18 cellular contexts compared by ENCODE assay signal in genomic region chr1:42784547-42784945, GRCh38. TPM values are rescaled to one million over a fixed set of nuclear protein-coding genes. Genes with fewer than 3 reads are reported as not detected.
DNase-seq lines count a peak whose midpoint lies in the region; ATAC-seq, FAIRE-seq and TF ChIP-seq lines count a peak whose summit lies in the region.
"Had no signal": no experiment of that assay in that cellular context is flagged by ENCODE, and none has a peak within 500 bp of the region (broad histone marks: within the 10 kb centered on the region; RNA-seq: fewer than 3 reads in every experiment).

No MANE protein-coding gene starts in this region.

- no peak for DNase-seq in activated naive CD8-positive, alpha-beta T cell treated with anti-CD3 and anti-CD28 coated beads for 36 hours
- DNase-seq in K562 (ENCODE audit: extremely low read depth in 1 of 4, low spot score in 3 of 4) = no peak
- DNase-seq in mesenchymal stem cell = no peak
- no peak for DNase-seq in thoracic aorta (ENCODE audit: low spot score)
- no peak for DNase-seq in NK-92 treated with Interleukin-12 subunit alpha and Interleukin-12 subunit beta, amount 100 ng/mL, for 24 hours (lab: John Stamatoyannopoulos, UW)
- no peak for DNase-seq in GM10248 (ENCODE audit: extremely low spot score)
- DNase-seq: amniotic stem cell, GDM1, KBM-7, mammary epithelial cell, NCI-H1092 treated with DMSO at 0.1 percent for 48 hours, small intestine had no signal

- H3K4me3 ChIP-seq in K562 = no peak overlapping the region
- H3K4me3 ChIP-seq in mesenchymal stem cell (ENCODE audit: insufficient read depth in 1 of 2, low read depth in 1 of 2, low read length in 2 of 2) = no peak overlapping the region
- peak overlapping the region; percentile 67 for H3K4me3 ChIP-seq in thoracic aorta

- H3K4me2 ChIP-seq in K562 (ENCODE audit: insufficient read depth, low read length) (no peak overlapping the region), mesenchymal stem cell (ENCODE audit: low read length, poor library complexity, severe bottlenecking) (no peak overlapping the region)

- TF ChIP-seq CTCF in K562 (IDR thresholded peaks at IDR 0.05 in 2 of 3, conservative IDR thresholded peaks at IDR 0.05 in 1 of 3; ENCODE audit: insufficient read depth in 2 of 3, low read depth in 1 of 3, low read length in 3 of 3) = no peak
- no peak for TF ChIP-seq CTCF in thoracic aorta (IDR thresholded peaks at IDR 0.05)
- no peak for TF ChIP-seq CTCF in GM10248 (IDR thresholded peaks at IDR 0.05; ENCODE audit: control extremely low read depth, extremely low read depth, low read depth, missing control alignments)

- in situ Hi-C loops in K562 (cut with MboI) = loop anchor here (5.0 kb wide), 1 partner anchor 138 kb away; no protein-coding TSS in a partner anchor

- CTCF ChIA-PET in K562 (lab: Yijun Ruan, JAX; ENCODE audit: low intra/inter-chr PET ratio) = no interaction called here
- CTCF ChIA-PET in GM10248 (lab: Yijun Ruan, JAX) = interaction anchor here (0.9 to 12.6 kb wide), 7 partner anchors 10 to 288 kb away, joined by 3 to 178 read pairs (median 3); partner anchors contain the start of genes C1orf50 and P3H1

- H4K20me1 ChIP-seq in K562 (replicated peaks; ENCODE audit: control insufficient read depth, insufficient read depth, low read length) = no peaks in the 10 kb centered on the region

- H2BK15ac ChIP-seq in mesenchymal stem cell (ENCODE audit: low read depth, poor library complexity, severe bottlenecking) = no peak overlapping the region

- ATAC-seq in K562 (no peak), thoracic aorta (ENCODE audit: insufficient number of reproducible peaks, low FRiP score, low read depth) (no peak), HG03135 (IDR thresholded peaks at IDR 0.05; ENCODE audit: unreplicated experiment) (no peak)
- ATAC-seq: HCT116 had no signal

- no peaks in the 10 kb centered on the region for H3K79me2 ChIP-seq in K562 (ENCODE audit: control insufficient read depth, insufficient read depth, low read length)

- peaks cover 5% of the 10 kb centered on the region for H3K79me1 ChIP-seq in mesenchymal stem cell (replicated peaks; ENCODE audit: low read length, poor library complexity, severe bottlenecking)

- H3K4me3 Mint-ChIP-seq in activated naive CD8-positive, alpha-beta T cell = peak overlapping the region; percentile 32
- H3K4me3 Mint-ChIP-seq in activated naive CD8-positive, alpha-beta T cell treated with anti-CD3 and anti-CD28 coated beads for 36 hours = no peak overlapping the region

- WGBS in K562 (ENCODE audit: insufficient coverage, low coverage, missing lambda C conversion rate) = 87% methylated on average over 15 of the region's 18 CpGs
- 93% methylated on average over 14 of the region's 18 CpGs for WGBS in mesenchymal stem cell

- H3K18ac ChIP-seq in mesenchymal stem cell (ENCODE audit: low read depth in 1 of 2, low read length in 2 of 2) = no peak overlapping the region

- POLR2A ChIA-PET in K562 (lab: Yijun Ruan, JAX) (interaction anchor here (0.7 to 2.7 kb wide), 4 partner anchors 9 to 550 kb away, joined by 3 to 11 read pairs (median 4); partner anchors contain the start of genes C1orf50 and P3H1), GM10248 (lab: Yijun Ruan, JAX) (interaction anchor here (1.2 to 1.4 kb wide), 2 partner anchors 18 kb away, joined by 3 to 4 read pairs; partner anchors contain the start of genes C1orf50 and P3H1)

- H3K27me3 ChIP-seq in K562 (ENCODE audit: control insufficient read depth in 2 of 2, insufficient read depth in 2 of 2, low read length in 2 of 2) (no peaks in the 10 kb centered on the region), mesenchymal stem cell (ENCODE audit: control insufficient read depth in 1 of 2, insufficient read depth in 1 of 2, low read length in 2 of 2) (peaks cover 0 to 6% of the 10 kb centered on the region in 2 experiments), thoracic aorta (replicated peaks; ENCODE audit: insufficient read depth) (no peaks in the 10 kb centered on the region)

- TF ChIP-seq POLR2A in K562 (conservative IDR thresholded peaks at IDR 0.05) = no peak

- no peak overlapping the region for H2BK5ac ChIP-seq in mesenchymal stem cell (ENCODE audit: low read depth, low read length, poor library complexity, severe bottlenecking)

- H3K9me3 ChIP-seq in K562 (replicated peaks; ENCODE audit: control insufficient read depth, insufficient read depth, low read depth, low read length) (no peaks in the 10 kb centered on the region), mesenchymal stem cell (ENCODE audit: control insufficient read depth, low read length) (no peaks in the 10 kb centered on the region), thoracic aorta (no peaks in the 10 kb centered on the region)

- no peaks in the 10 kb centered on the region for H3K9me1 ChIP-seq in K562 (ENCODE audit: control insufficient read depth, insufficient read depth, low read length)

- no peak for TF ChIP-seq EP300 in K562 (IDR thresholded peaks at IDR 0.05; ENCODE audit: low read length)

- no peak overlapping the region for H3K14ac ChIP-seq in mesenchymal stem cell (ENCODE audit: low read length in 2 of 2)

- H2AFZ ChIP-seq in K562 (ENCODE audit: low read depth, low read length) = no peak overlapping the region
- H2AFZ ChIP-seq in mesenchymal stem cell (ENCODE audit: low read depth, low read length) = no peak overlapping the region

- H3K36me3 ChIP-seq in K562 (ENCODE audit: control insufficient read depth, insufficient read depth, low read length) (peaks cover 34% of the 10 kb centered on the region), mesenchymal stem cell (ENCODE audit: control insufficient read depth in 1 of 2, insufficient read depth in 2 of 2, low read depth in 1 of 2, low read length in 2 of 2) (peaks cover 26 to 30% of the 10 kb centered on the region in 2 experiments), thoracic aorta (peaks cover 4% of the 10 kb centered on the region)

- H2AK5ac ChIP-seq in mesenchymal stem cell (ENCODE audit: low read length, severe bottlenecking) = no peak overlapping the region

- BruUV-seq in K562 (replicated peaks; lab: Mats Ljungman, UMichigan) = no TSS peak

- H2BK120ac ChIP-seq in mesenchymal stem cell (ENCODE audit: low read depth, low read length) = no peak overlapping the region

- H3K27me3 Mint-ChIP-seq in activated naive CD8-positive, alpha-beta T cell = no peaks in the 10 kb centered on the region
- no peaks in the 10 kb centered on the region for H3K27me3 Mint-ChIP-seq in activated naive CD8-positive, alpha-beta T cell treated with anti-CD3 and anti-CD28 coated beads for 36 hours

- peak overlapping the region; percentile 15 for H4K91ac ChIP-seq in mesenchymal stem cell (ENCODE audit: low read length)

- FAIRE-seq in K562 (lab: Jason Lieb, UNC) = no peak
- FAIRE-seq: A204.1, small intestine had no signal

- no peak overlapping the region for H4K8ac ChIP-seq in mesenchymal stem cell (ENCODE audit: low read length)

- no peak for TF ChIP-seq RAD21 in K562 (CRISPR knock-in tag; conservative IDR thresholded peaks at IDR 0.05 in 1 of 2, IDR thresholded peaks at IDR 0.05 in 1 of 2)

- H2BK12ac ChIP-seq in mesenchymal stem cell (ENCODE audit: low read length in 2 of 2) = no peak overlapping the region

- no peak overlapping the region for H3K4ac ChIP-seq in mesenchymal stem cell (ENCODE audit: low read depth in 1 of 2, low read length in 2 of 2)

- H3K4me1 ChIP-seq in K562 (replicated peaks in 1 of 2; ENCODE audit: control insufficient read depth in 2 of 2, insufficient read depth in 2 of 2, low read length in 2 of 2) (peaks cover 0 to 15% of the 10 kb centered on the region in 2 experiments; a peak in 3 of 5 replicates), mesenchymal stem cell (ENCODE audit: control insufficient read depth, insufficient read depth, low read depth, low read length) (no peaks in the 10 kb centered on the region), thoracic aorta (ENCODE audit: control insufficient read depth in 1 of 2, low read depth in 2 of 2) (peaks cover 3 to 16% of the 10 kb centered on the region in 2 donors)

- H3K27ac Mint-ChIP-seq in activated naive CD8-positive, alpha-beta T cell = no peak overlapping the region
- no peak overlapping the region for H3K27ac Mint-ChIP-seq in activated naive CD8-positive, alpha-beta T cell treated with anti-CD3 and anti-CD28 coated beads for 36 hours
- H3K27ac Mint-ChIP-seq: activated T-helper 1 cell treated with anti-CD3 and anti-CD28 coated beads, Interleukin-12 subunit alpha, Interleukin-12 subunit beta, Interleukin-2, Interleukin-4 antibody, amounts not matched to agents 30 ng/mL and 10 ng/mL and 1 ng/mL, durations not matched to agents 14 hours and 24 hours and 36 hours; dendritic cell treated with granulocyte-macrophage colony-stimulating factor and Interleukin-4, amounts not matched to agents 40 ng/mL and 50 ng/mL, for 4 days had no signal

- H3K27ac ChIP-seq in K562 (ENCODE audit: extremely low read depth, low read depth, low read length) (no peak overlapping the region), mesenchymal stem cell (ENCODE audit: low read length, poor library complexity, severe bottlenecking) (no peak overlapping the region), thoracic aorta (no peak overlapping the region)

- intact Hi-C loops in K562 (cut with micrococcal nuclease) = no loop called here

- no peak overlapping the region for H3K9ac ChIP-seq in K562 (ENCODE audit: insufficient read depth in 1 of 2, low read depth in 2 of 2, low read length in 2 of 2)
- H3K9ac ChIP-seq in mesenchymal stem cell (ENCODE audit: low read length) = no peak overlapping the region

- H3K4me1 Mint-ChIP-seq in activated naive CD8-positive, alpha-beta T cell (ENCODE audit: low read depth) = peaks cover 16% of the 10 kb centered on the region
- peaks cover 17% of the 10 kb centered on the region for H3K4me1 Mint-ChIP-seq in activated naive CD8-positive, alpha-beta T cell treated with anti-CD3 and anti-CD28 coated beads for 36 hours

- no peak overlapping the region for H3K23ac ChIP-seq in mesenchymal stem cell (ENCODE audit: low read length in 2 of 2)

- H3K9me3 Mint-ChIP-seq in activated naive CD8-positive, alpha-beta T cell (ENCODE audit: low read depth) = no peaks in the 10 kb centered on the region
- no peaks in the 10 kb centered on the region for H3K9me3 Mint-ChIP-seq in activated naive CD8-positive, alpha-beta T cell treated with anti-CD3 and anti-CD28 coated beads for 36 hours
- H3K9me3 Mint-ChIP-seq: activated T-helper 1 cell treated with anti-CD3 and anti-CD28 coated beads, Interleukin-12 subunit alpha, Interleukin-12 subunit beta, Interleukin-2, Interleukin-4 antibody, amounts not matched to agents 30 ng/mL and 10 ng/mL and 1 ng/mL, durations not matched to agents 14 hours and 24 hours and 36 hours; dendritic cell treated with granulocyte-macrophage colony-stimulating factor and Interleukin-4, amounts not matched to agents 40 ng/mL and 50 ng/mL, for 4 days had no signal

- peaks cover 6% of the 10 kb centered on the region for H3K36me3 Mint-ChIP-seq in activated naive CD8-positive, alpha-beta T cell
- H3K36me3 Mint-ChIP-seq in activated naive CD8-positive, alpha-beta T cell treated with anti-CD3 and anti-CD28 coated beads for 36 hours = peaks cover 18% of the 10 kb centered on the region

RNA-seq across cellular contexts. Expression of gene TMEM269, which starts 0.2 kb away (rescaled TPM):
- total RNA-seq in activated naive CD8-positive, alpha-beta T cell treated with anti-CD3 and anti-CD28 coated beads for 36 hours = under 1 TPM; 0.06 to 0.32 TPM
- total RNA-seq in K562 (2011; cell fraction: chromatin; rRNA removed; ENCODE audit: low replicate concordance) = 0.53 and 2.8 TPM in 2 replicates
- 1.0 and 1.2 TPM in 2 replicates for total RNA-seq in K562 (2011; cell fraction: nucleolus; rRNA removed)
- total RNA-seq in K562 (2011; cell fraction: nucleoplasm; rRNA removed) = 1.4 and 1.8 TPM in 2 replicates
- 0.08 and 0.09 TPM in 2 replicates for total RNA-seq in K562 (2014; rRNA removed)
- total RNA-seq in K562 (2014; rRNA removed; fragmentation: Illumina TruSeq; extraction: Trizol) = 0.18 and 0.22 TPM in 2 replicates
- 0.04 and 0.22 TPM in 2 replicates for total RNA-seq in K562 (2015; rRNA removed; fragmentation: Illumina TruSeq; extraction: Trizol)
- total RNA-seq in K562 (2021) = 0.27 and 0.34 TPM in 2 replicates
- 0.49 and 0.58 TPM in 2 replicates for polyA plus RNA-seq in K562 (2011; rRNA removed)
- polyA plus RNA-seq in K562 (2011; cell fraction: cytosol; rRNA removed) = 0.07 and 0.19 TPM in 2 replicates
- 0.61 and 1.6 TPM in 2 replicates for polyA plus RNA-seq in K562 (2011; cell fraction: nucleus; rRNA removed)
- polyA plus RNA-seq in K562 (2012) = 0.14 and 0.35 TPM in 2 replicates
- 0.21 and 0.27 TPM in 2 replicates for polyA plus RNA-seq in K562 (2014; fragmentation: Illumina TruSeq; extraction: Trizol)
- under 1 TPM; 0.18 to 0.21 TPM for polyA plus RNA-seq in K562 (2014; fragmentation: Nextera tagmentation; extraction: Ambion mirVana)
- 0.09 TPM in 2 replicates for polyA plus RNA-seq in K562 (2014; rRNA removed)
- polyA minus RNA-seq in K562 (2011; rRNA and poly(A)+ RNA removed) = 0.25 and 0.75 TPM in 2 replicates
- polyA minus RNA-seq in K562 (2011; cell fraction: cytosol; rRNA and poly(A)+ RNA removed) = not detected in 2 replicates
- 0.54 and 0.78 TPM in 2 replicates for polyA minus RNA-seq in K562 (2011; cell fraction: nucleus; rRNA and poly(A)+ RNA removed)
- polyA plus RNA-seq in mesenchymal stem cell (2013, experiment 1 of 2) = 0.04 TPM
- polyA plus RNA-seq in mesenchymal stem cell (2013, experiment 2 of 2) = 0.07 TPM
- under 1 TPM; 0.27 to 0.35 TPM for total RNA-seq in thoracic aorta

RNA-seq across cellular contexts. Expression of gene C1orf50, which starts 17.5 kb away (rescaled TPM):
- 1 to 10 TPM; 6.9 to 7.2 TPM for total RNA-seq in activated naive CD8-positive, alpha-beta T cell treated with anti-CD3 and anti-CD28 coated beads for 36 hours
- 18.1 and 39.6 TPM in 2 replicates for total RNA-seq in K562 (2011; cell fraction: chromatin; rRNA removed; ENCODE audit: low replicate concordance)
- 13.2 and 14.9 TPM in 2 replicates for total RNA-seq in K562 (2011; cell fraction: nucleolus; rRNA removed)
- 26.0 and 38.0 TPM in 2 replicates for total RNA-seq in K562 (2011; cell fraction: nucleoplasm; rRNA removed)
- total RNA-seq in K562 (2014; rRNA removed) (3.5 and 5.7 TPM in 2 replicates), K562 (2014; rRNA removed; fragmentation: Illumina TruSeq; extraction: Trizol) (5.2 and 8.1 TPM in 2 replicates), K562 (2015; rRNA removed; fragmentation: Illumina TruSeq; extraction: Trizol) (5.3 and 5.9 TPM in 2 replicates), K562 (2021) (5.7 and 8.5 TPM in 2 replicates), thoracic aorta (1 to 10 TPM; 4.1 to 4.3 TPM)
- polyA plus RNA-seq in K562 (2011; rRNA removed) (12.5 and 13.9 TPM in 2 replicates), K562 (2014; fragmentation: Illumina TruSeq; extraction: Trizol) (5.4 and 7.1 TPM in 2 replicates), K562 (2014; fragmentation: Nextera tagmentation; extraction: Ambion mirVana) (1 to 10 TPM in 1 of 2 experiments, under 1 TPM in 1; 0.55 to 1.8 TPM), K562 (2014; rRNA removed) (3.4 and 3.5 TPM in 2 replicates)
- polyA plus RNA-seq in K562 (2011; cell fraction: cytosol; rRNA removed) = 4.9 and 5.3 TPM in 2 replicates
- polyA plus RNA-seq in K562 (2011; cell fraction: nucleus; rRNA removed) = 3.7 and 8.0 TPM in 2 replicates
- polyA plus RNA-seq in K562 (2012) = 3.3 and 7.4 TPM in 2 replicates
- 9.5 and 11.0 TPM in 2 replicates for polyA minus RNA-seq in K562 (2011; rRNA and poly(A)+ RNA removed)
- 1.8 and 2.4 TPM in 2 replicates for polyA minus RNA-seq in K562 (2011; cell fraction: cytosol; rRNA and poly(A)+ RNA removed)
- polyA minus RNA-seq in K562 (2011; cell fraction: nucleus; rRNA and poly(A)+ RNA removed) = 5.1 and 8.7 TPM in 2 replicates
- 2.2 TPM for polyA plus RNA-seq in mesenchymal stem cell (2013, experiment 1 of 2)
- polyA plus RNA-seq in mesenchymal stem cell (2013, experiment 2 of 2) = 2.5 TPM

RNA-seq across cellular contexts. Expression of gene P3H1, which starts 17.7 kb away (rescaled TPM):
- total RNA-seq in activated naive CD8-positive, alpha-beta T cell treated with anti-CD3 and anti-CD28 coated beads for 36 hours = 10 to 100 TPM; 24.1 to 27.8 TPM
- 176 and 400 TPM in 2 replicates for total RNA-seq in K562 (2011; cell fraction: chromatin; rRNA removed; ENCODE audit: low replicate concordance)
- total RNA-seq in K562 (2011; cell fraction: nucleolus; rRNA removed) = 273 and 316 TPM in 2 replicates
- total RNA-seq in K562 (2011; cell fraction: nucleoplasm; rRNA removed) = 218 and 223 TPM in 2 replicates
- total RNA-seq in K562 (2014; rRNA removed) = 45.7 and 55.3 TPM in 2 replicates
- 22.5 and 26.1 TPM in 2 replicates for total RNA-seq in K562 (2014; rRNA removed; fragmentation: Illumina TruSeq; extraction: Trizol)
- total RNA-seq in K562 (2015; rRNA removed; fragmentation: Illumina TruSeq; extraction: Trizol) = 39.2 and 40.8 TPM in 2 replicates
- total RNA-seq in K562 (2021) = 79.5 and 81.7 TPM in 2 replicates
- polyA plus RNA-seq in K562 (2011; rRNA removed) = 60.9 and 92.0 TPM in 2 replicates
- polyA plus RNA-seq in K562 (2011; cell fraction: cytosol; rRNA removed) = 76.7 and 89.6 TPM in 2 replicates
- polyA plus RNA-seq in K562 (2011; cell fraction: nucleus; rRNA removed) = 482 and 572 TPM in 2 replicates
- polyA plus RNA-seq in K562 (2012) = 38.4 and 79.3 TPM in 2 replicates
- 52.1 and 55.8 TPM in 2 replicates for polyA plus RNA-seq in K562 (2014; fragmentation: Illumina TruSeq; extraction: Trizol)
- 1 to 10 TPM; 1.7 to 5.0 TPM for polyA plus RNA-seq in K562 (2014; fragmentation: Nextera tagmentation; extraction: Ambion mirVana)
- polyA plus RNA-seq in K562 (2014; rRNA removed) = 50.1 and 62.9 TPM in 2 replicates
- polyA minus RNA-seq in K562 (2011; rRNA and poly(A)+ RNA removed) = 61.5 and 64.9 TPM in 2 replicates
- polyA minus RNA-seq in K562 (2011; cell fraction: cytosol; rRNA and poly(A)+ RNA removed) = 52.2 and 52.3 TPM in 2 replicates
- 97.6 and 154 TPM in 2 replicates for polyA minus RNA-seq in K562 (2011; cell fraction: nucleus; rRNA and poly(A)+ RNA removed)
- 213 TPM for polyA plus RNA-seq in mesenchymal stem cell (2013, experiment 1 of 2)
- 209 TPM for polyA plus RNA-seq in mesenchymal stem cell (2013, experiment 2 of 2)
- 10 to 100 TPM; 42.9 to 47.6 TPM for total RNA-seq in thoracic aorta

RNA-seq across cellular contexts. Expression of gene ERMAP, which starts 32.4 kb away (rescaled TPM):
- total RNA-seq in activated naive CD8-positive, alpha-beta T cell treated with anti-CD3 and anti-CD28 coated beads for 36 hours = 1 to 10 TPM; 3.1 to 3.2 TPM
- total RNA-seq in K562 (2011; cell fraction: chromatin; rRNA removed; ENCODE audit: low replicate concordance) = 68.5 and 80.5 TPM in 2 replicates
- 66.4 and 81.6 TPM in 2 replicates for total RNA-seq in K562 (2011; cell fraction: nucleolus; rRNA removed)
- 80.8 and 97.2 TPM in 2 replicates for total RNA-seq in K562 (2011; cell fraction: nucleoplasm; rRNA removed)
- 15.7 and 18.2 TPM in 2 replicates for total RNA-seq in K562 (2014; rRNA removed)
- 23.7 and 25.0 TPM in 2 replicates for total RNA-seq in K562 (2014; rRNA removed; fragmentation: Illumina TruSeq; extraction: Trizol)
- 22.2 and 23.7 TPM in 2 replicates for total RNA-seq in K562 (2015; rRNA removed; fragmentation: Illumina TruSeq; extraction: Trizol)
- 20.5 and 22.5 TPM in 2 replicates for total RNA-seq in K562 (2021)
- polyA plus RNA-seq in K562 (2011; rRNA removed) = 15.3 and 24.9 TPM in 2 replicates
- polyA plus RNA-seq in K562 (2011; cell fraction: cytosol; rRNA removed) = 13.2 and 16.1 TPM in 2 replicates
- polyA plus RNA-seq in K562 (2011; cell fraction: nucleus; rRNA removed) = 28.4 and 45.9 TPM in 2 replicates
- polyA plus RNA-seq in K562 (2012) = 15.9 and 21.3 TPM in 2 replicates
- polyA plus RNA-seq in K562 (2014; fragmentation: Illumina TruSeq; extraction: Trizol) = 25.3 and 31.4 TPM in 2 replicates
- polyA plus RNA-seq in K562 (2014; fragmentation: Nextera tagmentation; extraction: Ambion mirVana) = 10 to 100 TPM in 1 of 2 experiments, 1 to 10 TPM in 1; 8.0 to 12.9 TPM
- polyA plus RNA-seq in K562 (2014; rRNA removed) = 16.6 and 20.3 TPM in 2 replicates
- 21.4 and 35.1 TPM in 2 replicates for polyA minus RNA-seq in K562 (2011; rRNA and poly(A)+ RNA removed)
- 14.4 and 16.4 TPM in 2 replicates for polyA minus RNA-seq in K562 (2011; cell fraction: cytosol; rRNA and poly(A)+ RNA removed)
- 24.0 and 28.0 TPM in 2 replicates for polyA minus RNA-seq in K562 (2011; cell fraction: nucleus; rRNA and poly(A)+ RNA removed)
- polyA plus RNA-seq in mesenchymal stem cell (2013, experiment 1 of 2) = 7.8 TPM
- 7.6 TPM for polyA plus RNA-seq in mesenchymal stem cell (2013, experiment 2 of 2)
- 10 to 100 TPM in 1 of 2 donors, 1 to 10 TPM in 1; 7.0 to 18.0 TPM for total RNA-seq in thoracic aorta

RNA-seq across cellular contexts. Expression of gene SVBP, which starts 32.7 kb away (rescaled TPM):
- total RNA-seq in activated naive CD8-positive, alpha-beta T cell treated with anti-CD3 and anti-CD28 coated beads for 36 hours = 10 to 100 TPM; 11.8 to 13.7 TPM
- total RNA-seq in K562 (2011; cell fraction: chromatin; rRNA removed; ENCODE audit: low replicate concordance) = 6.8 and 15.4 TPM in 2 replicates
- 7.5 and 9.5 TPM in 2 replicates for total RNA-seq in K562 (2011; cell fraction: nucleolus; rRNA removed)
- 9.6 and 14.4 TPM in 2 replicates for total RNA-seq in K562 (2011; cell fraction: nucleoplasm; rRNA removed)
- total RNA-seq in K562 (2014; rRNA removed) (32.6 and 44.7 TPM in 2 replicates), K562 (2014; rRNA removed; fragmentation: Illumina TruSeq; extraction: Trizol) (46.5 and 48.3 TPM in 2 replicates), K562 (2015; rRNA removed; fragmentation: Illumina TruSeq; extraction: Trizol) (41.1 and 44.5 TPM in 2 replicates), K562 (2021) (31.7 and 36.0 TPM in 2 replicates), thoracic aorta (10 to 100 TPM; 10.2 to 20.9 TPM)
- polyA plus RNA-seq in K562 (2011; rRNA removed) (42.8 and 49.4 TPM in 2 replicates), K562 (2014; fragmentation: Illumina TruSeq; extraction: Trizol) (49.7 and 53.2 TPM in 2 replicates), K562 (2014; fragmentation: Nextera tagmentation; extraction: Ambion mirVana) (10 to 100 TPM; 37.9 TPM), K562 (2014; rRNA removed) (32.6 and 40.0 TPM in 2 replicates)
- polyA plus RNA-seq in K562 (2011; cell fraction: cytosol; rRNA removed) = 12.9 and 26.0 TPM in 2 replicates
- 7.9 and 14.9 TPM in 2 replicates for polyA plus RNA-seq in K562 (2011; cell fraction: nucleus; rRNA removed)
- 43.0 and 46.8 TPM in 2 replicates for polyA plus RNA-seq in K562 (2012)
- 19.4 and 19.7 TPM in 2 replicates for polyA minus RNA-seq in K562 (2011; rRNA and poly(A)+ RNA removed)
- 3.7 and 6.6 TPM in 2 replicates for polyA minus RNA-seq in K562 (2011; cell fraction: cytosol; rRNA and poly(A)+ RNA removed)
- 2.6 and 5.1 TPM in 2 replicates for polyA minus RNA-seq in K562 (2011; cell fraction: nucleus; rRNA and poly(A)+ RNA removed)
- 39.9 TPM for polyA plus RNA-seq in mesenchymal stem cell (2013, experiment 1 of 2)
- polyA plus RNA-seq in mesenchymal stem cell (2013, experiment 2 of 2) = 39.5 TPM
